ENCODE assay signal across 23 cellular contexts in genomic region chr12:19248929-19249602, GRCh38.
DNase-seq lines count a peak whose midpoint lies in the region; ATAC-seq and TF ChIP-seq lines count a peak whose summit lies in the region.
"Had no signal": no experiment of that assay in that cellular context is flagged by ENCODE, and none has a peak within 500 bp of the region (broad histone marks: within the 10 kb centered on the region; RNA-seq: fewer than 3 reads in every experiment).

No MANE protein-coding gene starts in this region.

- no peaks in the 10 kb centered on the region for H3K27me3 ChIP-seq in AG04450 (ENCODE audit: control insufficient read depth, insufficient read depth, low read length)
- H3K27me3 ChIP-seq: upper lobe of right lung had no signal

- H3K4me3 Mint-ChIP-seq in T-helper 17 cell = no peak overlapping the region
- H3K4me3 Mint-ChIP-seq: activated CD4-positive, alpha-beta T cell treated with anti-CD3 and anti-CD28 coated beads, Interleukin-2, amount 10 ng/mL, durations not matched to agents 24 days and 14 days; naive thymus-derived CD8-positive, alpha-beta T cell; stimulated activated naive CD8-positive, alpha-beta T cell treated with anti-CD3 and anti-CD28 coated beads, Interleukin-15, amount 100 ng/mL, for 72 hours had no signal

- TF ChIP-seq CTCF in AG04450 (IDR thresholded peaks at IDR 0.05; ENCODE audit: low read depth, low read length) = no peak
- no peak for TF ChIP-seq CTCF in choroid plexus epithelial cell (conservative IDR thresholded peaks at IDR 0.05; ENCODE audit: low read depth, low read length)

- no peaks in the 10 kb centered on the region for H3K9me3 ChIP-seq in AG04450 (ENCODE audit: control insufficient read depth, insufficient read depth, low read length)
- no peaks in the 10 kb centered on the region for H3K9me3 ChIP-seq in T-helper 17 cell (ENCODE audit: control insufficient read depth, low read length, poor library complexity, severe bottlenecking)
- H3K9me3 ChIP-seq: upper lobe of right lung had no signal

- H3K27ac ChIP-seq in AG04450 (ENCODE audit: low read depth, low read length) = peak overlapping the region; percentile 57
- H3K27ac ChIP-seq: C4-2B, KMS-11, upper lobe of right lung had no signal

- DNase-seq in AG04450 (ENCODE audit: low read depth, low spot score) = no peak
- DNase-seq in NCI-H460 (ENCODE audit: extremely low read depth, low read depth) = peak; percentile 58
- peak; percentile 71 for DNase-seq in choroid plexus epithelial cell (ENCODE audit: low read depth)
- peak; percentile 75 for DNase-seq in iris pigment epithelial cell (ENCODE audit: low read depth)
- DNase-seq in KG1 (lab: John Stamatoyannopoulos, UW) = no peak
- DNase-seq in T-helper 17 cell = no peak
- no peak for DNase-seq in G401 (ENCODE audit: low spot score)
- DNase-seq: activated CD4-positive, alpha-beta T cell treated with anti-CD3 and anti-CD28 coated beads, Interleukin-2, amount 10 ng/mL, durations not matched to agents 24 days and 14 days; DMS153; naive thymus-derived CD8-positive, alpha-beta T cell; NCI-H1048; NCI-H2029 treated with DMSO at 0.1 percent for 48 hours; NCI-H524; small intestine; stimulated activated CD4-positive, alpha-beta T cell treated with anti-CD3 and anti-CD28 coated beads, Interleukin-4, amount 100 ng/mL, for 1 hour; stimulated activated naive CD8-positive, alpha-beta T cell treated with anti-CD3 and anti-CD28 coated beads, Interleukin-15, amount 100 ng/mL, for 72 hours; SW 1271; upper lobe of right lung had no signal

- no peaks in the 10 kb centered on the region for H3K4me1 Mint-ChIP-seq in T-helper 17 cell
- H3K4me1 Mint-ChIP-seq: activated CD4-positive, alpha-beta T cell treated with anti-CD3 and anti-CD28 coated beads, Interleukin-2, amount 10 ng/mL, durations not matched to agents 24 days and 14 days; stimulated activated naive CD8-positive, alpha-beta T cell treated with anti-CD3 and anti-CD28 coated beads, Interleukin-15, amount 100 ng/mL, for 72 hours had no signal

- H3K36me3 Mint-ChIP-seq in T-helper 17 cell (ENCODE audit: low read depth) = no peaks in the 10 kb centered on the region
- H3K36me3 Mint-ChIP-seq: naive thymus-derived CD8-positive, alpha-beta T cell had no signal

- H3K27me3 Mint-ChIP-seq in T-helper 17 cell = no peaks in the 10 kb centered on the region
- H3K27me3 Mint-ChIP-seq: activated CD4-positive, alpha-beta T cell treated with anti-CD3 and anti-CD28 coated beads, Interleukin-2, amount 10 ng/mL, durations not matched to agents 24 days and 14 days; stimulated activated naive CD8-positive, alpha-beta T cell treated with anti-CD3 and anti-CD28 coated beads, Interleukin-15, amount 100 ng/mL, for 72 hours had no signal

- H3K4me3 ChIP-seq in AG04450 (ENCODE audit: low read depth, low read length) (no peak overlapping the region), choroid plexus epithelial cell (ENCODE audit: low read depth, low read length) (no peak overlapping the region)
- H3K4me3 ChIP-seq: upper lobe of right lung had no signal

- CTCF ChIA-PET in AG04450 (lab: Charles Lee) = interaction anchor here (0.6 kb wide), 1 partner anchor 63 kb away, joined by 3 read pairs; no protein-coding TSS in a partner anchor

- POLR2A ChIA-PET in AG04450 (lab: Yijun Ruan, JAX) = no interaction called here

- in situ Hi-C loops in G401 (cut with HindIII; ENCODE audit: low sequenced_read_pairs) = no loop called here

- no peak overlapping the region for H3K27ac Mint-ChIP-seq in T-helper 17 cell
- H3K27ac Mint-ChIP-seq: activated CD4-positive, alpha-beta T cell treated with anti-CD3 and anti-CD28 coated beads, Interleukin-2, amount 10 ng/mL, durations not matched to agents 24 days and 14 days; activated T-helper 2 cell treated with anti-CD3 and anti-CD28 coated beads, Interferon-gamma antibody, Interleukin-2, Interleukin-4, amounts not matched to agents 10 μg/mL and 5 μg/mL and 100 μg/mL, durations not matched to agents 14 hours and 24 hours and 36 hours; naive thymus-derived CD8-positive, alpha-beta T cell; stimulated activated naive CD8-positive, alpha-beta T cell treated with anti-CD3 and anti-CD28 coated beads, Interleukin-15, amount 100 ng/mL, for 72 hours had no signal

- no peak for ATAC-seq in HG03139 (IDR thresholded peaks at IDR 0.05; ENCODE audit: unreplicated experiment)
- ATAC-seq in T-helper 17 cell = no peak
- ATAC-seq: naive thymus-derived CD8-positive, alpha-beta T cell; Right ventricle myocardium inferior; stimulated activated naive CD8-positive, alpha-beta T cell treated with anti-CD3 and anti-CD28 coated beads, Interleukin-15, amount 100 ng/mL, for 72 hours; upper lobe of right lung had no signal

Comparison
In these comparisons a context has a peak if more than half of its experiments do, and no peak if none do; other contexts are left out.
1. DNase-seq: peak in NCI-H460 (single experiment), choroid plexus epithelial cell (single experiment) and iris pigment epithelial cell (single experiment); none in AG04450 (single experiment), KG1 (single experiment), T-helper 17 cell (0 of 3) and G401 (single experiment).